Comparison of ENCODE assay signal across 19 cellular contexts in genomic region chr1:44822981-44823451, GRCh38. TPM values are rescaled to one million over a fixed set of nuclear protein-coding genes. Genes with fewer than 3 reads are reported as not detected.
DNase-seq lines count a peak whose midpoint lies in the region; ATAC-seq, FAIRE-seq and TF ChIP-seq lines count a peak whose summit lies in the region.
"Had no signal": no experiment of that assay in that cellular context is flagged by ENCODE, and none has a peak within 500 bp of the region (broad histone marks: within the 10 kb centered on the region; RNA-seq: fewer than 3 reads in every experiment).

No MANE protein-coding gene starts in this region.

- TF ChIP-seq POLR2A in spleen (IDR thresholded peaks at IDR 0.05): no peak

- 90 to 94% (median 93%) methylated on average over 11 to 15 of the region's 15 CpGs for whole genome bisulfite sequencing in spleen, 5 donors

- peaks cover 0 to 12% of the 10 kb centered on the region in 2 donors for H3K4me1 ChIP-seq in kidney (ENCODE audit: control insufficient read depth in 1 of 2, insufficient read depth in 1 of 2, low read depth in 1 of 2, low read length in 2 of 2)
- H3K4me1 ChIP-seq in spleen: peaks cover 8 to 48% (median 37%) of the 10 kb centered on the region in 6 donors

- POLR2A ChIA-PET in activated CD8-positive, alpha-beta T cell treated with anti-CD3 and anti-CD28 coated beads, Interleukin-2, amount 10 ng/mL, durations not matched to agents 7 days and 5 days (lab: Charles Lee): interaction anchor here (1.0 to 16.3 kb wide), 5 partner anchors 19 to 188 kb away, joined by 3 to 713 read pairs (median 115); partner anchors contain the start of genes BEST4, BTBD19, DYNLT4 and HECTD3
- POLR2A ChIA-PET in activated CD8-positive, alpha-beta T cell treated with anti-CD3 and anti-CD28 coated beads for 36 hours (lab: Charles Lee): interaction anchor here (5.4 to 12.2 kb wide), 4 partner anchors 15 to 188 kb away, joined by 37 to 466 read pairs (median 170); partner anchors contain the start of genes BTBD19, DYNLT4, HECTD3 and RNU5D-1

- no peak for FAIRE-seq in kidney (lab: Jason Lieb, UNC)

- intact Hi-C loops in activated CD8-positive, alpha-beta T cell treated with anti-CD3 and anti-CD28 coated beads for 36 hours (cut with micrococcal nuclease): no loop called here
- intact Hi-C loops in kidney (cut with DNase I) (no loop called here), spleen (cut with DNase I; ENCODE audit: low total_unique reads) (loop anchor here (5.0 kb wide), 1 partner anchor 36 kb away; the partner anchor contains the start of gene BEST4)

- H3K27ac Mint-ChIP-seq in activated CD8-positive, alpha-beta T cell treated with anti-CD3 and anti-CD28 coated beads, Interleukin-2, amount 10 ng/mL, durations not matched to agents 7 days and 5 days: peak overlapping the region; percentile 30
- H3K27ac Mint-ChIP-seq in activated CD8-positive, alpha-beta T cell treated with anti-CD3 and anti-CD28 coated beads for 36 hours: no peak overlapping the region
- H3K27ac Mint-ChIP-seq in T-helper 17 cell: peak overlapping the region; percentile 57
- H3K27ac Mint-ChIP-seq: CD8-positive, alpha-beta T cell had no signal

- no peaks in the 10 kb centered on the region for H3K27me3 ChIP-seq in spleen (replicated peaks in 1 of 7)
- H3K27me3 ChIP-seq: BLaER1 had no signal

- ATAC-seq in activated CD8-positive, alpha-beta T cell treated with anti-CD3 and anti-CD28 coated beads, Interleukin-2, amount 10 ng/mL, durations not matched to agents 7 days and 5 days: no peak
- no peak for ATAC-seq in activated CD8-positive, alpha-beta T cell treated with anti-CD3 and anti-CD28 coated beads for 36 hours
- no peak for ATAC-seq in T-helper 17 cell
- no peak for ATAC-seq in HG03025 (IDR thresholded peaks at IDR 0.05; ENCODE audit: low FRiP score, unreplicated experiment)
- ATAC-seq: CD8-positive, alpha-beta T cell; HCT116 had no signal

- no peak overlapping the region for H3K4me3 ChIP-seq in kidney (ENCODE audit: low read length in 2 of 2)
- H3K4me3 ChIP-seq in spleen: no peak overlapping the region
- H3K4me3 ChIP-seq: BLaER1 had no signal

- no peaks in the 10 kb centered on the region for H3K9me3 ChIP-seq in T-helper 17 cell (ENCODE audit: control insufficient read depth, low read length, poor library complexity, severe bottlenecking)
- H3K9me3 ChIP-seq in kidney (ENCODE audit: control insufficient read depth in 1 of 2, low read length in 2 of 2): no peaks in the 10 kb centered on the region
- H3K9me3 ChIP-seq in spleen: no peaks in the 10 kb centered on the region
- H3K9me3 ChIP-seq: BLaER1 had no signal

- no peak overlapping the region for H3K9ac ChIP-seq in kidney (ENCODE audit: low read length in 2 of 2)
- H3K9ac ChIP-seq: BLaER1 had no signal

- H3K27ac ChIP-seq in kidney (ENCODE audit: low read depth in 2 of 2, low read length in 2 of 2) (no peak overlapping the region), spleen (no peak overlapping the region)
- H3K27ac ChIP-seq: 22Rv1, BLaER1 had no signal

- no peaks in the 10 kb centered on the region for H3K36me3 Mint-ChIP-seq in activated CD8-positive, alpha-beta T cell treated with anti-CD3 and anti-CD28 coated beads, Interleukin-2, amount 10 ng/mL, durations not matched to agents 7 days and 5 days (ENCODE audit: low read depth)
- no peaks in the 10 kb centered on the region for H3K36me3 Mint-ChIP-seq in activated CD8-positive, alpha-beta T cell treated with anti-CD3 and anti-CD28 coated beads for 36 hours (ENCODE audit: low read depth)
- no peaks in the 10 kb centered on the region for H3K36me3 Mint-ChIP-seq in T-helper 17 cell (ENCODE audit: low read depth)

- H3K4me3 Mint-ChIP-seq in activated CD8-positive, alpha-beta T cell treated with anti-CD3 and anti-CD28 coated beads, Interleukin-2, amount 10 ng/mL, durations not matched to agents 7 days and 5 days: no peak overlapping the region
- H3K4me3 Mint-ChIP-seq in activated CD8-positive, alpha-beta T cell treated with anti-CD3 and anti-CD28 coated beads for 36 hours: no peak overlapping the region
- H3K4me3 Mint-ChIP-seq in T-helper 17 cell: no peak overlapping the region
- H3K4me3 Mint-ChIP-seq: CD8-positive, alpha-beta T cell had no signal

- TF ChIP-seq CTCF in activated CD8-positive, alpha-beta T cell treated with anti-CD3 and anti-CD28 coated beads for 36 hours (IDR thresholded peaks at IDR 0.05): no peak
- TF ChIP-seq CTCF in kidney (IDR thresholded peaks at IDR 0.05; ENCODE audit: borderline replicate concordance, extremely low read depth, insufficient read depth) (no peak), spleen (IDR thresholded peaks at IDR 0.05 in 8 of 11, conservative IDR thresholded peaks at IDR 0.05 in 3 of 11) (no peak)

- H3K9me3 Mint-ChIP-seq in activated CD8-positive, alpha-beta T cell treated with anti-CD3 and anti-CD28 coated beads, Interleukin-2, amount 10 ng/mL, durations not matched to agents 7 days and 5 days (ENCODE audit: insufficient read depth): no peaks in the 10 kb centered on the region
- H3K9me3 Mint-ChIP-seq in activated CD8-positive, alpha-beta T cell treated with anti-CD3 and anti-CD28 coated beads for 36 hours: no peaks in the 10 kb centered on the region
- H3K9me3 Mint-ChIP-seq: CD8-positive, alpha-beta T cell had no signal

- H3K4me1 Mint-ChIP-seq in activated CD8-positive, alpha-beta T cell treated with anti-CD3 and anti-CD28 coated beads, Interleukin-2, amount 10 ng/mL, durations not matched to agents 7 days and 5 days (ENCODE audit: low read depth): peaks cover 43% of the 10 kb centered on the region
- H3K4me1 Mint-ChIP-seq in activated CD8-positive, alpha-beta T cell treated with anti-CD3 and anti-CD28 coated beads for 36 hours (ENCODE audit: low read depth): peaks cover 22% of the 10 kb centered on the region
- peaks cover 26% of the 10 kb centered on the region for H3K4me1 Mint-ChIP-seq in T-helper 17 cell

- CTCF ChIA-PET in activated CD8-positive, alpha-beta T cell treated with anti-CD3 and anti-CD28 coated beads, Interleukin-2, amount 10 ng/mL, durations not matched to agents 7 days and 5 days (lab: Charles Lee): interaction anchor here (1.6 to 2.8 kb wide), 4 partner anchors 23 to 189 kb away, joined by 5 to 10 read pairs (median 8); partner anchors contain the start of genes HECTD3, PLK3 and UROD
- CTCF ChIA-PET in activated CD8-positive, alpha-beta T cell treated with anti-CD3 and anti-CD28 coated beads for 36 hours (lab: Charles Lee): interaction anchor here (0.6 to 3.2 kb wide), 4 partner anchors 9 to 37 kb away, joined by 3 to 14 read pairs (median 7); no protein-coding TSS in a partner anchor

- H3K36me3 ChIP-seq in kidney (ENCODE audit: control insufficient read depth in 1 of 2, insufficient read depth in 2 of 2, low read length in 2 of 2) (no peaks in the 10 kb centered on the region), spleen (no peaks in the 10 kb centered on the region)
- H3K36me3 ChIP-seq: BLaER1 had no signal

- no peak for DNase-seq in activated CD8-positive, alpha-beta T cell treated with anti-CD3 and anti-CD28 coated beads, Interleukin-2, amount 10 ng/mL, durations not matched to agents 7 days and 5 days
- no peak for DNase-seq in activated CD8-positive, alpha-beta T cell treated with anti-CD3 and anti-CD28 coated beads for 36 hours
- DNase-seq in T-helper 17 cell (no peak), kidney (peak; percentile 68), spleen (peak; percentile 72), NCI-H2107 (lab: John Stamatoyannopoulos, UW) (no peak), DMS153 treated with DMSO at 0.1 percent for 48 hours (lab: John Stamatoyannopoulos, UW; ENCODE audit: unreplicated experiment) (no peak)
- DNase-seq: CD8-positive, alpha-beta T cell; DMS79; KG1; NCI-H146; NCI-H2081; NCI-H510A treated with DMSO at 0.1 percent for 48 hours had no signal

- no peaks in the 10 kb centered on the region for H3K27me3 Mint-ChIP-seq in activated CD8-positive, alpha-beta T cell treated with anti-CD3 and anti-CD28 coated beads, Interleukin-2, amount 10 ng/mL, durations not matched to agents 7 days and 5 days (ENCODE audit: low read depth)
- no peaks in the 10 kb centered on the region for H3K27me3 Mint-ChIP-seq in activated CD8-positive, alpha-beta T cell treated with anti-CD3 and anti-CD28 coated beads for 36 hours
- H3K27me3 Mint-ChIP-seq in T-helper 17 cell: no peaks in the 10 kb centered on the region

RNA-seq across cellular contexts. Expression of gene BTBD19, which starts 14.7 kb away (rescaled TPM):
- 1 to 10 TPM; 4.5 to 8.8 TPM for total RNA-seq in activated CD8-positive, alpha-beta T cell treated with anti-CD3 and anti-CD28 coated beads, Interleukin-2, amount 10 ng/mL, durations not matched to agents 7 days and 5 days
- 1 to 10 TPM; 4.8 to 5.6 TPM for total RNA-seq in activated CD8-positive, alpha-beta T cell treated with anti-CD3 and anti-CD28 coated beads for 36 hours
- total RNA-seq in T-helper 17 cell: 10 to 100 TPM; 43.1 to 56.6 TPM
- total RNA-seq in kidney: 16.5 TPM
- 3.2 TPM for polyA plus RNA-seq in kidney (ENCODE audit: insufficient read depth, low read depth, low replicate concordance)
- 10 to 100 TPM in 1 of 7 donors, 1 to 10 TPM in 6; 2.8 to 11.9 (median 7.3) TPM for total RNA-seq in spleen
- 1 to 10 TPM in 2 of 3 donors, under 1 TPM in 1; 0.73 to 5.5 (median 1.1) TPM for polyA plus RNA-seq in spleen

RNA-seq across cellular contexts. Expression of gene DYNLT4, which starts 15.9 kb away (rescaled TPM):
- 1 to 10 TPM; 1.8 to 2.3 TPM for total RNA-seq in activated CD8-positive, alpha-beta T cell treated with anti-CD3 and anti-CD28 coated beads, Interleukin-2, amount 10 ng/mL, durations not matched to agents 7 days and 5 days
- total RNA-seq in activated CD8-positive, alpha-beta T cell treated with anti-CD3 and anti-CD28 coated beads for 36 hours: 1 to 10 TPM in 1 of 2 experiments, under 1 TPM in 1; 0.36 to 1.1 TPM
- 1 to 10 TPM; 5.5 to 6.2 TPM for total RNA-seq in T-helper 17 cell
- total RNA-seq in kidney: 1.2 TPM
- polyA plus RNA-seq in kidney (ENCODE audit: insufficient read depth, low read depth, low replicate concordance): not detected
- total RNA-seq in spleen: 1 to 10 TPM in 2 of 7 donors, under 1 TPM in 2, not detected in 3; 0.82 to 2.1 (median 1.1) TPM
- under 1 TPM; 0.15 to 0.58 (median 0.22) TPM for polyA plus RNA-seq in spleen
- polyA plus RNA-seq: AG04450 had no signal

RNA-seq across cellular contexts. Expression of gene PTCH2, which starts 20.0 kb away (rescaled TPM):
- 1 to 10 TPM; 1.3 to 1.4 TPM for total RNA-seq in activated CD8-positive, alpha-beta T cell treated with anti-CD3 and anti-CD28 coated beads, Interleukin-2, amount 10 ng/mL, durations not matched to agents 7 days and 5 days
- under 1 TPM; 0.13 to 0.97 TPM for total RNA-seq in activated CD8-positive, alpha-beta T cell treated with anti-CD3 and anti-CD28 coated beads for 36 hours
- total RNA-seq in T-helper 17 cell (1 to 10 TPM; 1.6 to 1.7 TPM), kidney (1.2 TPM), spleen (1 to 10 TPM; 1.0 to 1.5 (median 1.2) TPM)
- polyA plus RNA-seq in kidney (ENCODE audit: insufficient read depth, low read depth, low replicate concordance) (0.24 TPM), spleen (1 to 10 TPM in 2 of 3 donors, under 1 TPM in 1; 0.56 to 1.6 (median 1.3) TPM)
- total RNA-seq: M059J had no signal

RNA-seq across cellular contexts. Expression of gene PLK3, which starts 22.8 kb away (rescaled TPM):
- 10 to 100 TPM; 64.8 to 68.0 TPM for total RNA-seq in activated CD8-positive, alpha-beta T cell treated with anti-CD3 and anti-CD28 coated beads, Interleukin-2, amount 10 ng/mL, durations not matched to agents 7 days and 5 days
- total RNA-seq in activated CD8-positive, alpha-beta T cell treated with anti-CD3 and anti-CD28 coated beads for 36 hours: 10 to 100 TPM; 36.4 to 36.6 TPM
- 100 to 1,000 TPM; 389 to 523 TPM for total RNA-seq in T-helper 17 cell
- 24.3 TPM for total RNA-seq in kidney
- polyA plus RNA-seq in kidney (ENCODE audit: insufficient read depth, low read depth, low replicate concordance): 4.4 TPM
- 10 to 100 TPM; 22.0 to 51.7 (median 33.1) TPM for total RNA-seq in spleen
- 10 to 100 TPM; 14.7 to 24.6 (median 24.3) TPM for polyA plus RNA-seq in spleen

RNA-seq across cellular contexts. Expression of gene BEST4, which starts 35.0 kb away (rescaled TPM):
- under 1 TPM; 0.26 to 0.42 TPM for total RNA-seq in activated CD8-positive, alpha-beta T cell treated with anti-CD3 and anti-CD28 coated beads, Interleukin-2, amount 10 ng/mL, durations not matched to agents 7 days and 5 days
- total RNA-seq in activated CD8-positive, alpha-beta T cell treated with anti-CD3 and anti-CD28 coated beads for 36 hours: 1 to 10 TPM in 1 of 2 experiments, under 1 TPM in 1; 0.87 to 1.0 TPM
- total RNA-seq in T-helper 17 cell (1 to 10 TPM; 1.1 to 1.4 TPM), kidney (0.50 TPM), spleen (under 1 TPM in 4 of 7 donors, not detected in 3; 0.16 to 0.61 (median 0.30) TPM)
- polyA plus RNA-seq in kidney (ENCODE audit: insufficient read depth, low read depth, low replicate concordance) (0.37 TPM), spleen (under 1 TPM; 0.32 to 0.89 (median 0.80) TPM)

Comparison
In these comparisons a context has a peak if more than half of its experiments do, and no peak if none do; other contexts are left out.
1. DNase-seq: peak in kidney (single experiment) and spleen (single experiment); none in activated CD8-positive, alpha-beta T cell treated with anti-CD3 and anti-CD28 coated beads, Interleukin-2, amount 10 ng/mL, durations not matched to agents 7 days and 5 days (single experiment), activated CD8-positive, alpha-beta T cell treated with anti-CD3 and anti-CD28 coated beads for 36 hours (single experiment), T-helper 17 cell (0 of 3), NCI-H2107 (single experiment) and DMS153 treated with DMSO at 0.1 percent for 48 hours (single experiment).